Comparison of ENCODE assay signal across 17 cellular contexts in the genomic region with DNA sequence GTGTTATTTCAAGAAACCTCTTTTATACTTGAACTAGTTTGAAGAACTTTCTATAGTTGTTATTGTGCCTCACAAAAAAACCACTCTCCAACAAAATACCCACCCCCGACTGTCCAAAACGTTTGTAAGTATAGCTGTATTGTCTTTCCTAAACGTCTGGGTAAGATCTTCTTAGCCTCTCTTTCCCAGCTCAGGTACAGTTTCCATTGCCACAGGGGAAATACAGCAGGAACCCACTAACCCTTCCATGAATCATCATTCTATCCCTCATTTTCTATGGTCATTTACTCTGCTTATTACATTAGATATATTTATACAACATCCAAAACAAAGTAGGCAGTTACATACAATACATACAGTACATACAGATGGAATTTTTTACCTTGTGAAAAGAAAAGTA.
A peak's percentile ranks its signal among the peaks of the same experiment; 100 is the strongest.
DNase-seq lines count a peak whose midpoint lies in the region; ATAC-seq, FAIRE-seq and TF ChIP-seq lines count a peak whose summit lies in the region.
"Had no signal": no experiment of that assay in that cellular context is flagged by ENCODE, and none has a peak within 500 bp of the region (broad histone marks: within the 10 kb centered on the region; RNA-seq: fewer than 3 reads in every experiment).

No MANE protein-coding gene starts in this region.

- H3K4me3 ChIP-seq in GM23338 (no peak overlapping the region), Loucy (ENCODE audit: low read length, poor library complexity, severe bottlenecking) (no peak overlapping the region), K562 (no peak overlapping the region)
- H3K4me3 ChIP-seq: BLaER1 treated with 17β-estradiol and CSF1 and Interleukin-3, amounts not matched to agents 10 nM and 100 nM; HAP-1 had no signal

- H3K4me1 ChIP-seq in GM23338 (ENCODE audit: insufficient read depth) = no peaks in the 10 kb centered on the region
- no peaks in the 10 kb centered on the region for H3K4me1 ChIP-seq in Loucy (ENCODE audit: insufficient read depth, low read length, poor library complexity, severe bottlenecking)
- H3K4me1 ChIP-seq in K562 (replicated peaks in 1 of 2; ENCODE audit: control insufficient read depth in 2 of 2, insufficient read depth in 2 of 2, low read length in 2 of 2) = peaks cover 2 to 13% of the 10 kb centered on the region in 2 experiments; a peak in 3 of 5 replicates
- H3K4me1 ChIP-seq in foreskin keratinocyte = no peaks in the 10 kb centered on the region
- H3K4me1 ChIP-seq: HAP-1 had no signal

- TF ChIP-seq RAD21 in K562 (CRISPR knock-in tag; conservative IDR thresholded peaks at IDR 0.05 in 1 of 2, IDR thresholded peaks at IDR 0.05 in 1 of 2) = no peak

- TF ChIP-seq EP300 in K562 (IDR thresholded peaks at IDR 0.05; ENCODE audit: low read length) = no peak

- POLR2A ChIA-PET in K562 (lab: Yijun Ruan, JAX) = no interaction called here

- no peaks in the 10 kb centered on the region for H3K79me2 ChIP-seq in GM23338 (replicated peaks; ENCODE audit: insufficient read depth)
- H3K79me2 ChIP-seq in Loucy (ENCODE audit: insufficient read depth, low read length) = no peaks in the 10 kb centered on the region
- H3K79me2 ChIP-seq in K562 (ENCODE audit: control insufficient read depth, insufficient read depth, low read length) = no peaks in the 10 kb centered on the region

- H4K20me1 ChIP-seq in GM23338 (replicated peaks; ENCODE audit: insufficient read depth) = no peaks in the 10 kb centered on the region
- no peaks in the 10 kb centered on the region for H4K20me1 ChIP-seq in Loucy (ENCODE audit: insufficient read depth, low read length, poor library complexity, severe bottlenecking)
- H4K20me1 ChIP-seq in K562 (replicated peaks; ENCODE audit: control insufficient read depth, insufficient read depth, low read length) = no peaks in the 10 kb centered on the region
- H4K20me1 ChIP-seq: BLaER1 treated with 17β-estradiol and CSF1 and Interleukin-3, amounts not matched to agents 10 nM and 100 nM had no signal

- H3K36me3 Mint-ChIP-seq in GM23338 (ENCODE audit: low read depth) = no peaks in the 10 kb centered on the region
- H3K36me3 Mint-ChIP-seq: CD8-positive, alpha-beta T cell had no signal

- no peaks in the 10 kb centered on the region for H3K9me3 ChIP-seq in Loucy (ENCODE audit: insufficient read depth, low read depth, low read length)
- no peaks in the 10 kb centered on the region for H3K9me3 ChIP-seq in K562 (replicated peaks; ENCODE audit: control insufficient read depth, insufficient read depth, low read depth, low read length)
- H3K9me3 ChIP-seq: BLaER1 treated with 17β-estradiol and CSF1 and Interleukin-3, amounts not matched to agents 10 nM and 100 nM; HAP-1 had no signal

- 0 out of 2 replicates have a peak, but pooled peaks cover 14% of the 10 kb centered on the region for H3K9me2 ChIP-seq in GM23338 (ENCODE audit: insufficient read depth)
- H3K9me2 ChIP-seq in Loucy (replicated peaks; ENCODE audit: low read depth, low read length) = no peaks in the 10 kb centered on the region

- intact Hi-C loops in K562 (cut with micrococcal nuclease) = no loop called here
- intact Hi-C loops in Right ventricle myocardium inferior (cut with DNase I) = no loop called here

- no TSS peak for BruUV-seq in K562 (replicated peaks; lab: Mats Ljungman, UMichigan)

- 21% methylated on average over 3 of the region's 3 CpGs for WGBS in K562 (ENCODE audit: insufficient coverage, low coverage, missing lambda C conversion rate)

- ATAC-seq in GM23338 (no peak), K562 (no peak), foreskin keratinocyte (peak; percentile 62), Right ventricle myocardium inferior (no peak), HG02678 (IDR thresholded peaks at IDR 0.05; ENCODE audit: unreplicated experiment) (no peak)
- ATAC-seq: CD8-positive, alpha-beta T cell had no signal

- H2AFZ ChIP-seq in GM23338 (peak overlapping the region; percentile 89; the same call in 1 of the 2 replicates), Loucy (ENCODE audit: low read length) (peak overlapping the region; percentile 52; the same call in 1 of the 2 replicates), K562 (ENCODE audit: low read depth, low read length) (peak overlapping the region; percentile 65)

- no peaks in the 10 kb centered on the region for H3K27me3 Mint-ChIP-seq in GM23338 (ENCODE audit: insufficient read depth, low read depth, poor library complexity)

- FAIRE-seq in K562 (lab: Jason Lieb, UNC) = no peak

- in situ Hi-C loops in K562 (cut with MboI) = no loop called here

- no peak overlapping the region for H3K4me3 Mint-ChIP-seq in GM23338
- H3K4me3 Mint-ChIP-seq: B cell; CD8-positive, alpha-beta T cell; HFFc6 had no signal

- peaks cover 7% of the 10 kb centered on the region for H3K4me1 Mint-ChIP-seq in GM23338
- H3K4me1 Mint-ChIP-seq: B cell had no signal

- DNase-seq in GM23338 (ENCODE audit: low spot score) = no peak
- no peak for DNase-seq in K562 (ENCODE audit: extremely low read depth in 1 of 4, low spot score in 3 of 4)
- DNase-seq in foreskin keratinocyte = peak in 1 of 2 donors; percentile 60
- DNase-seq in Right ventricle myocardium inferior (ENCODE audit: missing footprints) = no peak
- DNase-seq in amniotic stem cell (lab: John Stamatoyannopoulos, UW) = no peak
- DNase-seq in germinal center (ENCODE audit: low spot score) = no peak
- DNase-seq: 8988T; Calu3; CD8-positive, alpha-beta T cell; DMS79 treated with DMSO at 0.1 percent for 48 hours; GF-D8; HFFc6 had no signal

- CTCF ChIA-PET in K562 (lab: Yijun Ruan, JAX; ENCODE audit: low intra/inter-chr PET ratio) = no interaction called here

- no peak overlapping the region for H3K9ac ChIP-seq in Loucy (ENCODE audit: low read depth, low read length, poor library complexity, severe bottlenecking)
- no peak overlapping the region for H3K9ac ChIP-seq in K562 (ENCODE audit: insufficient read depth in 1 of 2, low read depth in 2 of 2, low read length in 2 of 2)
- H3K9ac ChIP-seq: BLaER1 treated with 17β-estradiol and CSF1 and Interleukin-3, amounts not matched to agents 10 nM and 100 nM had no signal

- H3K4me2 ChIP-seq in GM23338 (no peak overlapping the region), Loucy (ENCODE audit: low read depth, low read length, poor library complexity, severe bottlenecking) (no peak overlapping the region), K562 (ENCODE audit: insufficient read depth, low read length) (no peak overlapping the region)
- H3K4me2 ChIP-seq: BLaER1 treated with 17β-estradiol and CSF1 and Interleukin-3, amounts not matched to agents 10 nM and 100 nM had no signal

- H3K9me3 Mint-ChIP-seq in GM23338 = no peaks in the 10 kb centered on the region
- H3K9me3 Mint-ChIP-seq: CD8-positive, alpha-beta T cell; HFFc6 had no signal

- no peak for TF ChIP-seq POLR2A in K562 (conservative IDR thresholded peaks at IDR 0.05)

- no peaks in the 10 kb centered on the region for H3K36me3 ChIP-seq in GM23338 (ENCODE audit: insufficient read depth)
- H3K36me3 ChIP-seq in Loucy (ENCODE audit: insufficient read depth, low read length) = no peaks in the 10 kb centered on the region
- no peaks in the 10 kb centered on the region for H3K36me3 ChIP-seq in K562 (ENCODE audit: control insufficient read depth, insufficient read depth, low read length)
- H3K36me3 ChIP-seq: BLaER1 treated with 17β-estradiol and CSF1 and Interleukin-3, amounts not matched to agents 10 nM and 100 nM; HAP-1 had no signal

- H3F3A ChIP-seq in GM23338 (replicated peaks; ENCODE audit: low read depth) = no peaks in the 10 kb centered on the region
- H3F3A ChIP-seq in Loucy (ENCODE audit: low read depth) = no peaks in the 10 kb centered on the region

- TF ChIP-seq CTCF in GM23338 (conservative IDR thresholded peaks at IDR 0.05; ENCODE audit: low read depth in 2 of 2) (no peak), Loucy (conservative IDR thresholded peaks at IDR 0.05; ENCODE audit: low read length) (no peak), K562 (IDR thresholded peaks at IDR 0.05 in 2 of 3, conservative IDR thresholded peaks at IDR 0.05 in 1 of 3; ENCODE audit: insufficient read depth in 2 of 3, low read depth in 1 of 3, low read length in 3 of 3) (no peak), foreskin keratinocyte (conservative IDR thresholded peaks at IDR 0.05) (no peak)

- no peak overlapping the region for H3K27ac Mint-ChIP-seq in GM23338
- H3K27ac Mint-ChIP-seq: B cell; CD8-positive, alpha-beta T cell; HFFc6 had no signal

- no peak overlapping the region for H3K27ac ChIP-seq in GM23338 (ENCODE audit: low read depth)
- no peak overlapping the region for H3K27ac ChIP-seq in K562 (ENCODE audit: extremely low read depth, low read depth, low read length)
- no peak overlapping the region for H3K27ac ChIP-seq in foreskin keratinocyte
- H3K27ac ChIP-seq: BLaER1 treated with 17β-estradiol and CSF1 and Interleukin-3, amounts not matched to agents 10 nM and 100 nM had no signal

- H3K27me3 ChIP-seq in GM23338 (ENCODE audit: insufficient read depth) (no peaks in the 10 kb centered on the region), Loucy (ENCODE audit: insufficient read depth, low read length, poor library complexity, severe bottlenecking) (no peaks in the 10 kb centered on the region), K562 (ENCODE audit: control insufficient read depth in 2 of 2, insufficient read depth in 2 of 2, low read length in 2 of 2) (no peaks in the 10 kb centered on the region), foreskin keratinocyte (no peaks in the 10 kb centered on the region)
- H3K27me3 ChIP-seq: BLaER1 treated with 17β-estradiol and CSF1 and Interleukin-3, amounts not matched to agents 10 nM and 100 nM had no signal

- H3K9me1 ChIP-seq in K562 (ENCODE audit: control insufficient read depth, insufficient read depth, low read length) = no peaks in the 10 kb centered on the region

TF ChIP-seq in GM23338, 12 proteins besides CTCF, POLR2A, EP300 and RAD21 (continues in another document):
- no peak for TF ChIP-seq STAT1 (IDR thresholded peaks at IDR 0.05; ENCODE audit: unreplicated experiment)
- no peak for TF ChIP-seq CREB1 (CRISPR knock-in tag; IDR thresholded peaks at IDR 0.05; ENCODE audit: low read depth)
- no peak for TF ChIP-seq ZNF114 (CRISPR knock-in tag; IDR thresholded peaks at IDR 0.05)

TF ChIP-seq in K562, 482 proteins besides CTCF, POLR2A, EP300 and RAD21 (continues in another document):
- no peak for TF ChIP-seq CBX5 (IDR thresholded peaks at IDR 0.05; ENCODE audit: borderline replicate concordance, low read depth)
- no peak for TF ChIP-seq POLR2H (tag; IDR thresholded peaks at IDR 0.05; ENCODE audit: low read depth)
- no peak for TF ChIP-seq ZNF431 (CRISPR knock-in tag; IDR thresholded peaks at IDR 0.05)
- no peak for TF ChIP-seq CAMTA2 (CRISPR knock-in tag; conservative IDR thresholded peaks at IDR 0.05)
- no peak for TF ChIP-seq ZNF24 (IDR thresholded peaks at IDR 0.05)
- TF ChIP-seq LARP7 (IDR thresholded peaks at IDR 0.05) = no peak
